ENCODE assay signal across 1 cellular context in genomic region chr3:64462203-64463120, GRCh38.
TF ChIP-seq lines count a peak whose summit lies in the region.

No MANE protein-coding gene starts in this region.

TF ChIP-seq in IMR-90, 13 proteins besides CTCF, POLR2A, EP300 and RAD21 (continued from another document):
- TF ChIP-seq ELK1 (IDR thresholded peaks at IDR 0.05; ENCODE audit: borderline replicate concordance, low read depth, low read length) (no peak), NFE2L2 (IDR thresholded peaks at IDR 0.05; ENCODE audit: low read depth, low read length) (no peak), MXI1 (IDR thresholded peaks at IDR 0.05; ENCODE audit: borderline replicate concordance, low read depth, low read length) (no peak)
